In genomic region chr5:115737452-115737851, GRCh38 we compare ENCODE assay signal across 23 cellular contexts.
A peak's percentile ranks its signal among the peaks of the same experiment; 100 is the strongest.
DNase-seq lines count a peak whose midpoint lies in the region; ATAC-seq and TF ChIP-seq lines count a peak whose summit lies in the region.
"Had no signal": no experiment of that assay in that cellular context is flagged by ENCODE, and none has a peak within 500 bp of the region (broad histone marks: within the 10 kb centered on the region; RNA-seq: fewer than 3 reads in every experiment).

No MANE protein-coding gene starts in this region.

- H3K4me1 Mint-ChIP-seq in activated naive CD4-positive, alpha-beta T cell treated with anti-CD3 and anti-CD28 coated beads for 36 hours (ENCODE audit: low read depth): peaks cover 27% of the 10 kb centered on the region

- intact Hi-C loops in activated naive CD4-positive, alpha-beta T cell treated with anti-CD3 and anti-CD28 coated beads for 36 hours (cut with micrococcal nuclease): loop anchor here (5.0 kb wide), 1 partner anchor 340 kb away; no protein-coding TSS in a partner anchor
- intact Hi-C loops in right lobe of liver (cut with DNase I) (no loop called here), left ventricle myocardium inferior (cut with micrococcal nuclease) (no loop called here)

- H3K4me3 Mint-ChIP-seq in activated naive CD4-positive, alpha-beta T cell treated with anti-CD3 and anti-CD28 coated beads for 36 hours: no peak overlapping the region
- H3K4me3 Mint-ChIP-seq: CD8-positive, alpha-beta T cell had no signal

- H3K4me3 ChIP-seq in HEK293 (ENCODE audit: low read depth, low read length): no peak overlapping the region
- H3K4me3 ChIP-seq in right lobe of liver: no peak overlapping the region
- H3K4me3 ChIP-seq in left ventricle myocardium inferior: no peak overlapping the region
- H3K4me3 ChIP-seq: MG63 had no signal

- H3K27ac ChIP-seq in HEK293 (ENCODE audit: extremely low read depth, low read depth, low read length) (no peak overlapping the region), caudate nucleus (ENCODE audit: low read depth, low read length) (peak overlapping the region; percentile 76), right lobe of liver (peak overlapping the region in 2 of 3 donors; percentile 87 to 91), left ventricle myocardium inferior (replicated peaks) (no peak overlapping the region)
- H3K27ac ChIP-seq: RWPE1 had no signal

- DNase-seq in activated naive CD4-positive, alpha-beta T cell treated with anti-CD3 and anti-CD28 coated beads for 36 hours: no peak
- DNase-seq in activated naive CD4-positive, alpha-beta T cell (lab: John Stamatoyannopoulos, UW): no peak
- DNase-seq in caudate nucleus (lab: John Stamatoyannopoulos, UW) (no peak), right lobe of liver (no peak), left ventricle myocardium inferior (no peak)
- DNase-seq in activated effector memory CD4-positive, alpha-beta T cell treated with Interleukin-2 at 50 U/mL for 16 hours: no peak
- DNase-seq: AML-193; C1 segment of cervical spinal cord; CD8-positive, alpha-beta T cell; DMS53; GDM1; GOT3; MG63; NCI-H1417 treated with DMSO at 0.1 percent for 48 hours; NCI-H187 treated with DMSO at 0.1 percent for 48 hours; NCI-H2107; NCI-H510A treated with DMSO at 0.1 percent for 48 hours; NCI-H748 treated with DMSO at 0.1 percent for 48 hours; NK-92 treated with Interleukin-12 subunit alpha and Interleukin-12 subunit beta, amount 100 ng/mL, for 24 hours; SHP77 treated with DMSO at 0.1 percent for 48 hours had no signal

- CTCF ChIA-PET in activated naive CD4-positive, alpha-beta T cell treated with anti-CD3 and anti-CD28 coated beads for 36 hours (lab: Charles Lee): interaction anchor here (1.0 kb wide), 1 partner anchor 95 kb away, joined by 4 read pairs; no protein-coding TSS in a partner anchor
- CTCF ChIA-PET in HEK293 (lab: Yijun Ruan, JAX): no interaction called here

- no peaks in the 10 kb centered on the region for H3K36me3 Mint-ChIP-seq in activated naive CD4-positive, alpha-beta T cell treated with anti-CD3 and anti-CD28 coated beads for 36 hours (ENCODE audit: low read depth)
- H3K36me3 Mint-ChIP-seq: CD8-positive, alpha-beta T cell had no signal

- WGBS in right lobe of liver (ENCODE audit: insufficient coverage, low coverage, low lambda C conversion rate, missing lambda C conversion rate): 80% methylated on average over 1 of the region's 1 CpG

- H3K27me3 Mint-ChIP-seq in activated naive CD4-positive, alpha-beta T cell treated with anti-CD3 and anti-CD28 coated beads for 36 hours (ENCODE audit: low read depth): peaks cover 54% of the 10 kb centered on the region

- no peak for TF ChIP-seq POLR2A in right lobe of liver (IDR thresholded peaks at IDR 0.05)

- POLR2A ChIA-PET in HEK293 (lab: Yijun Ruan, JAX): no interaction called here

- ATAC-seq in right lobe of liver (no peak), GM21526 (IDR thresholded peaks at IDR 0.05; ENCODE audit: low FRiP score, unreplicated experiment) (no peak)
- ATAC-seq: CD8-positive, alpha-beta T cell had no signal

- H3K27me3 ChIP-seq in right lobe of liver: no peaks in the 10 kb centered on the region
- peaks cover 16% of the 10 kb centered on the region for H3K27me3 ChIP-seq in left ventricle myocardium inferior (ENCODE audit: low read depth)

- no peaks in the 10 kb centered on the region for H3K9me3 Mint-ChIP-seq in activated naive CD4-positive, alpha-beta T cell treated with anti-CD3 and anti-CD28 coated beads for 36 hours
- H3K9me3 Mint-ChIP-seq: CD8-positive, alpha-beta T cell had no signal

- no peaks in the 10 kb centered on the region for H3K36me3 ChIP-seq in HEK293 (ENCODE audit: control insufficient read depth in 2 of 2, insufficient read depth in 1 of 2, low read length in 2 of 2)
- H3K36me3 ChIP-seq in right lobe of liver: no peaks in the 10 kb centered on the region
- no peaks in the 10 kb centered on the region for H3K36me3 ChIP-seq in left ventricle myocardium inferior
- H3K36me3 ChIP-seq: MG63 had no signal

- TF ChIP-seq CTCF in HEK293 (tag by site-specific recombination; IDR thresholded peaks at IDR 0.05): no peak
- TF ChIP-seq CTCF in right lobe of liver (IDR thresholded peaks at IDR 0.05): no peak
- no peak for TF ChIP-seq CTCF in left ventricle myocardium inferior (IDR thresholded peaks at IDR 0.05; ENCODE audit: borderline replicate concordance)

- H3K9me3 ChIP-seq in HEK293 (ENCODE audit: control insufficient read depth, insufficient read depth, low read depth, low read length): no peaks in the 10 kb centered on the region
- H3K9me3 ChIP-seq in right lobe of liver: no peaks in the 10 kb centered on the region
- H3K9me3 ChIP-seq in left ventricle myocardium inferior (replicated peaks): peaks cover 19% of the 10 kb centered on the region
- H3K9me3 ChIP-seq: MG63 had no signal

- peak overlapping the region; percentile 2 for H3K27ac Mint-ChIP-seq in activated naive CD4-positive, alpha-beta T cell treated with anti-CD3 and anti-CD28 coated beads for 36 hours
- H3K27ac Mint-ChIP-seq: CD8-positive, alpha-beta T cell had no signal

- H3K4me1 ChIP-seq in HEK293 (ENCODE audit: control insufficient read depth, insufficient read depth, low read length): no peaks in the 10 kb centered on the region
- H3K4me1 ChIP-seq in right lobe of liver: peaks cover 0 to 52% (median 8%) of the 10 kb centered on the region in 4 donors
- H3K4me1 ChIP-seq in left ventricle myocardium inferior: no peaks in the 10 kb centered on the region

TF ChIP-seq in HEK293, 187 proteins besides CTCF, POLR2A, EP300 and RAD21:
- TF ChIP-seq ZNF302 (tag by site-specific recombination; IDR thresholded peaks at IDR 0.05; ENCODE audit: low read depth) (no peak), ZNF311 (tag by site-specific recombination; IDR thresholded peaks at IDR 0.05; ENCODE audit: borderline replicate concordance) (no peak), PRDM1 (tag by site-specific recombination; IDR thresholded peaks at IDR 0.05) (peak; percentile 62; the same call in 1 of the 2 replicates)

Comparison
In these comparisons a context has a peak if more than half of its experiments do, and no peak if none do; other contexts are left out.
1. H3K27ac ChIP-seq: peak in caudate nucleus (single experiment) and right lobe of liver (2 of 3); none in HEK293 (single experiment) and left ventricle myocardium inferior (single experiment).